Comparison of ENCODE assay signal across 18 cellular contexts in the genomic region with DNA sequence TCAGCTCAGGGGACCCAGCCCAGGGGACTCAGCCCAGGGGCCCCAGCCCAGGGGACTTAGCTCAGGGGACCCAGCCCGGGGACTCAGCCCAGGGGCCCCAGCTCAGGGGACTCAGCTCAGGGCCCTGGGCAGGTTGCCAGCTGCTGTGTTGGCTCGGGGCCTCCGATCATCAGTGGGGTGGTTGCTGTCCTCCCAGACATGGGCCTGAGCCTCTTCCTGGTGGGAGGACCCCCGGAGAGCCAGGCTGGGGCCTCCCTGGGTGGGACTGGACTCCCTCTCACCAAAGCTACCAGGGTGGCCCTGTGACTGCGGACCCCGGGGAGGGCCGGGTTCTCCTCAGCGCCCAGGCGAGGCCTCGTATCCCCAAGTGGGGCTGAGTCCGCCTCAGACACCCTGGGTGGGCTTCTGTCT. TPM values are rescaled to one million over a fixed set of nuclear protein-coding genes. Genes with fewer than 3 reads are reported as not detected.
A peak's percentile ranks its signal among the peaks of the same experiment; 100 is the strongest.
DNase-seq lines count a peak whose midpoint lies in the region; ATAC-seq, FAIRE-seq and TF ChIP-seq lines count a peak whose summit lies in the region.
"Had no signal": no experiment of that assay in that cellular context is flagged by ENCODE, and none has a peak within 500 bp of the region (broad histone marks: within the 10 kb centered on the region; RNA-seq: fewer than 3 reads in every experiment).

No MANE protein-coding gene starts in this region.

- DNase-seq in RWPE2 (ENCODE audit: low spot score) (peak; percentile 84), neuronal stem cell (ENCODE audit: low spot score) (no peak), GM12892 (ENCODE audit: insufficient read length) (no peak)
- DNase-seq: ACHN, BE2C, DMS153, DMS79 treated with DMSO at 0.1 percent for 48 hours, GF-D8, IMR-90, KBM-7 had no signal

- no peak overlapping the region for H2AFZ ChIP-seq in neuronal stem cell (ENCODE audit: low read length)

- H3K4me1 ChIP-seq in BLaER1 (peaks cover 41% of the 10 kb centered on the region), RWPE2 (ENCODE audit: insufficient read depth, poor library complexity, severe bottlenecking) (no peaks in the 10 kb centered on the region), neuronal stem cell (ENCODE audit: control insufficient read depth in 2 of 2, insufficient read depth in 1 of 2, low read depth in 1 of 2, low read length in 2 of 2) (peaks cover 20 to 27% of the 10 kb centered on the region in 2 donors)
- peaks cover 0 to 43% (median 37%) of the 10 kb centered on the region in 10 experiments; a peak in 17 of 20 replicates for H3K4me1 ChIP-seq in BLaER1 treated with 17β-estradiol and CSF1 and Interleukin-3, amounts not matched to agents 10 nM and 100 nM
- H3K4me1 ChIP-seq: BE2C, HAP-1 had no signal

- H3K9ac ChIP-seq in BLaER1 = no peak overlapping the region
- H3K9ac ChIP-seq in BLaER1 treated with 17β-estradiol and CSF1 and Interleukin-3, amounts not matched to agents 10 nM and 100 nM = no peak overlapping the region
- H3K9ac ChIP-seq in neuronal stem cell (ENCODE audit: low read depth, low read length, poor library complexity) = no peak overlapping the region

- no peak overlapping the region for H2BK120ac ChIP-seq in neuronal stem cell (ENCODE audit: low read depth, low read length)

- peak overlapping the region; percentile 17 for H3K23ac ChIP-seq in neuronal stem cell (ENCODE audit: low read depth, low read length, poor library complexity)

- H3K36me3 ChIP-seq in BLaER1 = no peaks in the 10 kb centered on the region
- H3K36me3 ChIP-seq in BLaER1 treated with 17β-estradiol and CSF1 and Interleukin-3, amounts not matched to agents 10 nM and 100 nM = no peaks in the 10 kb centered on the region
- no peaks in the 10 kb centered on the region for H3K36me3 ChIP-seq in RWPE2 (ENCODE audit: low read depth)
- H3K36me3 ChIP-seq in neuronal stem cell (replicated peaks in 1 of 2; ENCODE audit: control insufficient read depth in 2 of 2, insufficient read depth in 2 of 2, low read length in 2 of 2) = no peaks in the 10 kb centered on the region
- H3K36me3 ChIP-seq: BE2C, HAP-1 had no signal

- no CpG with 5 or more reads among the region's 11 CpGs for WGBS in neuronal stem cell (ENCODE audit: extremely low coverage in 2 of 2, insufficient read length in 2 of 2, insufficient replicate concordance in 1 of 2), 2 donors

- no peak for ATAC-seq in RWPE2 (ENCODE audit: low read depth)
- no peak for ATAC-seq in HG03442 (IDR thresholded peaks at IDR 0.05; ENCODE audit: unreplicated experiment)

- H3K27me3 ChIP-seq in BLaER1 (peaks cover 34% of the 10 kb centered on the region), RWPE2 (ENCODE audit: insufficient read depth, poor library complexity, severe bottlenecking) (peaks cover 44% of the 10 kb centered on the region), neuronal stem cell (ENCODE audit: control insufficient read depth in 3 of 3, insufficient read depth in 3 of 3, low read depth in 1 of 3, low read length in 3 of 3) (peaks cover 0 to 13% (median 0%) of the 10 kb centered on the region in 3 experiments)
- H3K27me3 ChIP-seq in BLaER1 treated with 17β-estradiol and CSF1 and Interleukin-3, amounts not matched to agents 10 nM and 100 nM = peaks cover 22 to 35% (median 31%) of the 10 kb centered on the region in 11 experiments

- no peak overlapping the region for H4K91ac ChIP-seq in neuronal stem cell (ENCODE audit: low read depth, low read length, poor library complexity)

- peaks cover 2% of the 10 kb centered on the region for H3K79me1 ChIP-seq in neuronal stem cell (ENCODE audit: low read depth, low read length)

- peak overlapping the region; percentile 46 for H2BK12ac ChIP-seq in neuronal stem cell (ENCODE audit: low read length)

- peak overlapping the region; percentile 77 for H2BK5ac ChIP-seq in neuronal stem cell (ENCODE audit: low read length)

- H2AK5ac ChIP-seq in neuronal stem cell (ENCODE audit: low read depth, low read length) = peak overlapping the region; percentile 94

- H4K8ac ChIP-seq in neuronal stem cell (ENCODE audit: low read depth, low read length) = no peak overlapping the region

- H3K27ac ChIP-seq in BLaER1 = no peak overlapping the region
- no peak overlapping the region for H3K27ac ChIP-seq in BLaER1 treated with 17β-estradiol and CSF1 and Interleukin-3, amounts not matched to agents 10 nM and 100 nM
- no peak overlapping the region for H3K27ac ChIP-seq in RWPE2 (ENCODE audit: poor library complexity, severe bottlenecking)
- no peak overlapping the region for H3K27ac ChIP-seq in neuronal stem cell (replicated peaks; ENCODE audit: low read length)

- TF ChIP-seq POLR2A in GM12892 (IDR thresholded peaks at IDR 0.05; ENCODE audit: low read depth, low read length) = no peak

- H3K9me3 ChIP-seq in BLaER1 = peaks cover 16% of the 10 kb centered on the region
- peaks cover 11 to 21% (median 17%) of the 10 kb centered on the region in 11 experiments for H3K9me3 ChIP-seq in BLaER1 treated with 17β-estradiol and CSF1 and Interleukin-3, amounts not matched to agents 10 nM and 100 nM (replicated peaks in 1 of 11)
- peaks cover 17% of the 10 kb centered on the region for H3K9me3 ChIP-seq in RWPE2 (ENCODE audit: severe bottlenecking)
- no peaks in the 10 kb centered on the region for H3K9me3 ChIP-seq in neuronal stem cell (replicated peaks in 1 of 2; ENCODE audit: control insufficient read depth in 2 of 2, insufficient read depth in 1 of 2, low read depth in 1 of 2, low read length in 2 of 2)
- H3K9me3 ChIP-seq: BE2C, HAP-1 had no signal

- TF ChIP-seq CTCF in RWPE2 (IDR thresholded peaks at IDR 0.05; ENCODE audit: poor library complexity, severe bottlenecking) = no peak

- H3K4me2 ChIP-seq in BLaER1 (peak overlapping the region; percentile 53), neuronal stem cell (ENCODE audit: insufficient read depth, low read length, poor library complexity, severe bottlenecking) (no peak overlapping the region)
- H3K4me2 ChIP-seq in BLaER1 treated with 17β-estradiol and CSF1 and Interleukin-3, amounts not matched to agents 10 nM and 100 nM = peak overlapping the region in 8 of 11 experiments; percentile 29 to 64 (median 50); a peak in 13 of 22 replicates

- peak overlapping the region; percentile 87 for H2BK15ac ChIP-seq in neuronal stem cell (ENCODE audit: low read length)

- peaks cover 14% of the 10 kb centered on the region; the same call in 1 of the 2 replicates for H4K20me1 ChIP-seq in BLaER1
- H4K20me1 ChIP-seq in BLaER1 treated with 17β-estradiol and CSF1 and Interleukin-3, amounts not matched to agents 10 nM and 100 nM = peaks cover 0 to 36% (median 2%) of the 10 kb centered on the region in 11 experiments; a peak in 14 of 22 replicates

- peak overlapping the region; percentile 80 for H3K18ac ChIP-seq in neuronal stem cell (ENCODE audit: low read length)

- no peak for FAIRE-seq in GM12892 (lab: Jason Lieb, UNC)
- FAIRE-seq: A204.1, GM19239 had no signal

- H3K14ac ChIP-seq in neuronal stem cell (ENCODE audit: low read length) = no peak overlapping the region

- no peak overlapping the region for H3K4me3 ChIP-seq in BLaER1
- H3K4me3 ChIP-seq in BLaER1 treated with 17β-estradiol and CSF1 and Interleukin-3, amounts not matched to agents 10 nM and 100 nM = no peak overlapping the region
- H3K4me3 ChIP-seq in RWPE2 (ENCODE audit: severe bottlenecking) = no peak overlapping the region
- H3K4me3 ChIP-seq in neuronal stem cell (ENCODE audit: low read length in 2 of 2) = no peak overlapping the region
- H3K4me3 ChIP-seq: HAP-1 had no signal

- no peak overlapping the region for H3K4ac ChIP-seq in neuronal stem cell (ENCODE audit: low read length)

RNA-seq across cellular contexts. Expression of a gene that starts 4.4 kb away (rescaled TPM):
- polyA plus RNA-seq in neuronal stem cell (2013, experiment 1 of 2) = 0.13 TPM
- 0.08 TPM for polyA plus RNA-seq in neuronal stem cell (2013, experiment 2 of 2)
- not detected for polyA plus RNA-seq in GM12892 (2012; ENCODE audit: missing spikeins)
- polyA plus RNA-seq: CD14-positive monocyte; CD4-positive, alpha-beta memory T cell; IMR-90 had no signal

RNA-seq across cellular contexts. Expression of a gene that starts 24.8 kb away (rescaled TPM):
- polyA plus RNA-seq in neuronal stem cell (2013, experiment 1 of 2) = 60.7 TPM
- 56.3 TPM for polyA plus RNA-seq in neuronal stem cell (2013, experiment 2 of 2)
- polyA plus RNA-seq in GM12892 (2012; ENCODE audit: missing spikeins) = 23.9 TPM

RNA-seq across cellular contexts. Expression of a gene that starts 43.1 kb away (rescaled TPM):
- polyA plus RNA-seq in neuronal stem cell (2013, experiment 1 of 2) = 39.2 TPM
- polyA plus RNA-seq in neuronal stem cell (2013, experiment 2 of 2) = 40.2 TPM
- polyA plus RNA-seq in GM12892 (2012; ENCODE audit: missing spikeins) = not detected
- polyA plus RNA-seq: CD14-positive monocyte; CD4-positive, alpha-beta memory T cell; IMR-90 had no signal
